Comparison of ENCODE assay signal across 8 cellular contexts in the genomic region with DNA sequence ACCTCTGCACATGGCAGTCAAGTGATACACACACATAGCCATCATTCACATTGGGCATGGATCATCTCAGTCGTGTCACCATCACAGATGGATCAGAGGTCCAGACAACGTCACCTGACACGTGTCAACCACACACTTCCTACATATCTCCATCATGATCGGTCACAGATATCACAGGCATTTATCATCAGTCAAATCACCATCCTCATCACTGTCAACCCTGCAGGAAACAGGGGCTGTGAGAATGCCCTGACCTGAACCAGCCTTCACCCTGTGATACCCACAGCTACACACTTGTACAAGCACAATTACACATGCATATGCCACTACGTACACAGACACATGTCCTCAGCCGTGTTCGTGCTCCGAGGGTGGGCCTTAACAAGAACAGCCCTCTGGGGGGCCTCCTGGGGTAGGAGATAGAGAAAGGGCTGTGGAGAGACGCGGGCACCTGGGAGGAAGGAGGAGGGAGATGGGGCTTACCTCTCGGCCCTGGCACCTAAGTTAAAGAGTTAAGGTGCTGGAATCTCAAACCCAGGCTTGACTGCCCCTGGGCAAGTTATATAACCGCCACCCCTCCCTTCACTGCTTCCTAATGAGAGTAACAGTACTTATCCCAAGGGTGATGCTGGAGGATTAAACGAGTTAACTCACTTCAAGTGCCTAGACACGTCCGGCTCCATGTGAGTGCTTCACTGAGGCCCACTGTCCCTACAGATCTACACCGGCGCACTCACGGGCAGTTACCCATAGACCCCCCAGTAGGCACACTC. TPM values are rescaled to one million over a fixed set of nuclear protein-coding genes. Genes with fewer than 3 reads are reported as not detected.
DNase-seq lines count a peak whose midpoint lies in the region; FAIRE-seq and TF ChIP-seq lines count a peak whose summit lies in the region.

No MANE protein-coding gene starts in this region.

- no peaks in the 10 kb centered on the region for H3K9me2 ChIP-seq in MM.1S (replicated peaks; ENCODE audit: insufficient read depth, low read length)

- H3K36me3 ChIP-seq in MM.1S (replicated peaks; ENCODE audit: insufficient read depth, low read length) = no peaks in the 10 kb centered on the region
- H3K36me3 ChIP-seq in keratinocyte (ENCODE audit: control insufficient read depth in 2 of 2, extremely low read depth in 1 of 2, insufficient read depth in 2 of 2, low read length in 2 of 2) = peaks cover 2 to 24% of the 10 kb centered on the region in 2 experiments

- H3K4me1 ChIP-seq in MM.1S (ENCODE audit: low read length) (peaks cover 37% of the 10 kb centered on the region), keratinocyte (ENCODE audit: control insufficient read depth, extremely low read depth, insufficient read depth, low read length) (peaks cover 56% of the 10 kb centered on the region)

- peak overlapping the region; percentile 82 for H3K9ac ChIP-seq in MM.1S (ENCODE audit: low read length)
- peak overlapping the region; percentile 94 for H3K9ac ChIP-seq in keratinocyte (ENCODE audit: control insufficient read depth, extremely low read depth, insufficient read depth, low read length)

- dilution Hi-C loops in keratinocyte (cut with MboI; ENCODE audit: extremely low pct_ligation_motif_present, low sequenced_read_pairs) = no loop called here

- H3K4me2 ChIP-seq in MM.1S (ENCODE audit: low read depth, low read length) (peak overlapping the region; percentile 91), keratinocyte (ENCODE audit: control insufficient read depth, extremely low read depth, insufficient read depth, low read depth, low read length) (peak overlapping the region; percentile 83)

- TF ChIP-seq CTCF in GM10266 (IDR thresholded peaks at IDR 0.05; ENCODE audit: control insufficient read depth, insufficient read depth, low read depth, missing control alignments) = peak; percentile 9
- no peak for TF ChIP-seq CTCF in MM.1S (IDR thresholded peaks at IDR 0.05; ENCODE audit: low read length)
- peak in 1 of 3 experiments; percentile 2 for TF ChIP-seq CTCF in keratinocyte (optimal IDR thresholded peaks at IDR 0.05 in 1 of 3, IDR thresholded peaks at IDR 0.05 in 1 of 3, conservative IDR thresholded peaks at IDR 0.05 in 1 of 3; ENCODE audit: extremely low read depth in 1 of 3, insufficient read depth in 2 of 3, low read length in 3 of 3)

- peaks cover 19% of the 10 kb centered on the region for H3F3A ChIP-seq in MM.1S (ENCODE audit: insufficient read depth, low read length)

- peaks cover 22% of the 10 kb centered on the region for H3K79me2 ChIP-seq in MM.1S (ENCODE audit: low read length)
- peaks cover 38% of the 10 kb centered on the region for H3K79me2 ChIP-seq in keratinocyte (ENCODE audit: control insufficient read depth, insufficient read depth, low read length)

- H4K20me1 ChIP-seq in MM.1S (ENCODE audit: insufficient read depth, low read length) = no peaks in the 10 kb centered on the region
- no peaks in the 10 kb centered on the region for H4K20me1 ChIP-seq in keratinocyte (ENCODE audit: control insufficient read depth, extremely low read depth, insufficient read depth, low read length)

- DNase-seq in GM10266 (ENCODE audit: extremely low spot score) (peak; percentile 62), MM.1S (peak; percentile 17), keratinocyte (ENCODE audit: low read depth, low spot score) (peak; percentile 49), substantia nigra (lab: John Stamatoyannopoulos, UW) (no peak), Kasumi-1 (lab: John Stamatoyannopoulos, UW) (no peak), OCI-M1 (lab: John Stamatoyannopoulos, UW) (no peak), SKM-1 treated with dmso at 0.1 percent for 144 hours (lab: John Stamatoyannopoulos, UW; ENCODE audit: unreplicated experiment) (no peak)

- no peaks in the 10 kb centered on the region for H3K9me1 ChIP-seq in keratinocyte (ENCODE audit: control insufficient read depth, extremely low read depth, insufficient read depth, low read length)

- peak; percentile 52 for FAIRE-seq in keratinocyte (lab: Jason Lieb, UNC)

- H3K4me3 ChIP-seq in MM.1S (ENCODE audit: low read length) (peak overlapping the region; percentile 93), keratinocyte (ENCODE audit: control insufficient read depth in 2 of 3, extremely low read depth in 1 of 3, insufficient read depth in 2 of 3, low read depth in 1 of 3, low read length in 3 of 3) (peak overlapping the region; percentile 64 to 91 (median 73))

- no peaks in the 10 kb centered on the region for H3K27me3 ChIP-seq in MM.1S (replicated peaks; ENCODE audit: insufficient read depth, low read length)
- H3K27me3 ChIP-seq in keratinocyte (ENCODE audit: control insufficient read depth, extremely low read depth, insufficient read depth, low read length) = no peaks in the 10 kb centered on the region

- H2AFZ ChIP-seq in MM.1S (ENCODE audit: low read length) (peak overlapping the region; percentile 85), keratinocyte (ENCODE audit: control insufficient read depth, low read length) (no peak overlapping the region)

- no peaks in the 10 kb centered on the region for H3K9me3 ChIP-seq in MM.1S (replicated peaks; ENCODE audit: insufficient read depth, low read length)
- no peaks in the 10 kb centered on the region for H3K9me3 ChIP-seq in keratinocyte (ENCODE audit: control insufficient read depth, low read depth, low read length)

- H3K27ac ChIP-seq in MM.1S (ENCODE audit: low read length) = no peak overlapping the region
- H3K27ac ChIP-seq in angular gyrus (ENCODE audit: low read depth, low read length) = peak overlapping the region; percentile 35
- peak overlapping the region; percentile 89 for H3K27ac ChIP-seq in keratinocyte (ENCODE audit: control insufficient read depth, insufficient read depth, low read length)
- peak overlapping the region; percentile 56 for H3K27ac ChIP-seq in substantia nigra (ENCODE audit: low read depth, low read length, poor library complexity, severe bottlenecking)

RNA-seq across cellular contexts. Expression of a gene that starts 1.1 kb away (rescaled TPM):
- 59.3 to 72.2 TPM (median 65.4 TPM) in 3 replicates for polyA plus RNA-seq in keratinocyte
- 15.4 TPM for polyA plus RNA-seq in keratinocyte (2011; ENCODE audit: low read depth)
- 26.3 and 51.8 TPM in 2 replicates for polyA plus RNA-seq in keratinocyte (2011; cell fraction: cytosol; rRNA removed)
- polyA plus RNA-seq in keratinocyte (2011; cell fraction: nucleus; rRNA removed) = 238 and 249 TPM in 2 replicates
- 23.5 and 63.9 TPM in 2 replicates for polyA plus RNA-seq in keratinocyte (2012; ENCODE audit: low replicate concordance)
- 89.8 to 274 TPM (median 108 TPM) in 3 replicates for polyA minus RNA-seq in keratinocyte
- 76.4 TPM for polyA minus RNA-seq in keratinocyte (2011; cell fraction: cytosol; rRNA and poly(A)+ RNA removed)
- polyA minus RNA-seq in keratinocyte (2011; cell fraction: nucleus; rRNA and poly(A)+ RNA removed) = 118 and 142 TPM in 2 replicates

RNA-seq across cellular contexts. Expression of a gene that starts 12.9 kb away (rescaled TPM):
- polyA plus RNA-seq in keratinocyte = 0.04 TPM in 1 of 3 replicates, not detected in the others
- polyA plus RNA-seq in keratinocyte (2011; ENCODE audit: low read depth) = not detected
- not detected in 2 replicates for polyA plus RNA-seq in keratinocyte (2011; cell fraction: cytosol; rRNA removed)
- polyA plus RNA-seq in keratinocyte (2011; cell fraction: nucleus; rRNA removed) = not detected in 2 replicates
- polyA plus RNA-seq in keratinocyte (2012; ENCODE audit: low replicate concordance) = not detected in 2 replicates
- polyA minus RNA-seq in keratinocyte = not detected in 3 replicates
- polyA minus RNA-seq in keratinocyte (2011; cell fraction: cytosol; rRNA and poly(A)+ RNA removed) = not detected
- polyA minus RNA-seq in keratinocyte (2011; cell fraction: nucleus; rRNA and poly(A)+ RNA removed) = not detected in 2 replicates

RNA-seq across cellular contexts. Expression of a gene that starts 23.4 kb away (rescaled TPM):
- 6.5 to 11.6 TPM (median 10.5 TPM) in 3 replicates for polyA plus RNA-seq in keratinocyte
- polyA plus RNA-seq in keratinocyte (2011; ENCODE audit: low read depth) = 4.2 TPM
- polyA plus RNA-seq in keratinocyte (2011; cell fraction: cytosol; rRNA removed) = 2.1 and 3.0 TPM in 2 replicates
- polyA plus RNA-seq in keratinocyte (2011; cell fraction: nucleus; rRNA removed) = 35.7 and 48.0 TPM in 2 replicates
- polyA plus RNA-seq in keratinocyte (2012; ENCODE audit: low replicate concordance) = 10.6 and 14.2 TPM in 2 replicates
- polyA minus RNA-seq in keratinocyte = 6.0 to 16.2 TPM (median 9.5 TPM) in 3 replicates
- 7.1 TPM for polyA minus RNA-seq in keratinocyte (2011; cell fraction: cytosol; rRNA and poly(A)+ RNA removed)
- 10.6 and 10.7 TPM in 2 replicates for polyA minus RNA-seq in keratinocyte (2011; cell fraction: nucleus; rRNA and poly(A)+ RNA removed)

RNA-seq across cellular contexts. Expression of a gene that starts 30.7 kb away (rescaled TPM):
- polyA plus RNA-seq in keratinocyte = 9.3 to 19.7 TPM (median 11.1 TPM) in 3 replicates
- 3.0 TPM for polyA plus RNA-seq in keratinocyte (2011; ENCODE audit: low read depth)
- polyA plus RNA-seq in keratinocyte (2011; cell fraction: cytosol; rRNA removed) = 5.1 and 17.8 TPM in 2 replicates
- polyA plus RNA-seq in keratinocyte (2011; cell fraction: nucleus; rRNA removed) = 6.2 and 8.4 TPM in 2 replicates
- polyA plus RNA-seq in keratinocyte (2012; ENCODE audit: low replicate concordance) = 17.5 and 40.2 TPM in 2 replicates
- 6.0 to 8.4 TPM (median 6.8 TPM) in 3 replicates for polyA minus RNA-seq in keratinocyte
- 26.1 TPM for polyA minus RNA-seq in keratinocyte (2011; cell fraction: cytosol; rRNA and poly(A)+ RNA removed)
- 5.0 and 6.3 TPM in 2 replicates for polyA minus RNA-seq in keratinocyte (2011; cell fraction: nucleus; rRNA and poly(A)+ RNA removed)

RNA-seq across cellular contexts. Expression of a gene that starts 31.9 kb away (rescaled TPM):
- 0.04 to 0.12 TPM in 2 of 3 replicates, not detected in the other for polyA plus RNA-seq in keratinocyte
- not detected for polyA plus RNA-seq in keratinocyte (2011; ENCODE audit: low read depth)
- polyA plus RNA-seq in keratinocyte (2011; cell fraction: cytosol; rRNA removed) = 0.17 TPM in 1 of 2 replicates, not detected in the other
- not detected in 2 replicates for polyA plus RNA-seq in keratinocyte (2011; cell fraction: nucleus; rRNA removed)
- 0.09 TPM in 1 of 2 replicates, not detected in the other for polyA plus RNA-seq in keratinocyte (2012; ENCODE audit: low replicate concordance)
- not detected in 3 replicates for polyA minus RNA-seq in keratinocyte
- polyA minus RNA-seq in keratinocyte (2011; cell fraction: cytosol; rRNA and poly(A)+ RNA removed) = not detected
- not detected in 2 replicates for polyA minus RNA-seq in keratinocyte (2011; cell fraction: nucleus; rRNA and poly(A)+ RNA removed)

Comparison
In these comparisons a context has a peak if more than half of its experiments do, and no peak if none do; other contexts are left out.
1. DNase-seq: peak in GM10266 (single experiment), MM.1S (single experiment) and keratinocyte (single experiment); none in substantia nigra (0 of 49), Kasumi-1 (0 of 2), OCI-M1 (single experiment) and SKM-1 treated with dmso at 0.1 percent for 144 hours (single experiment).